ENCODE assay signal across 23 cellular contexts in genomic region chr7:25294624-25295023, GRCh38.
DNase-seq lines count a peak whose midpoint lies in the region; ATAC-seq, FAIRE-seq and TF ChIP-seq lines count a peak whose summit lies in the region.
"Had no signal": no experiment of that assay in that cellular context is flagged by ENCODE, and none has a peak within 500 bp of the region (broad histone marks: within the 10 kb centered on the region; RNA-seq: fewer than 3 reads in every experiment).

No MANE protein-coding gene starts in this region.

- CTCF ChIA-PET in HepG2 (lab: Yijun Ruan, JAX; ENCODE audit: low intra/inter-chr PET ratio, low total read pairs): no interaction called here
- CTCF ChIA-PET in K562 (lab: Yijun Ruan, JAX; ENCODE audit: low intra/inter-chr PET ratio): no interaction called here

- H2AFZ ChIP-seq in HepG2 (ENCODE audit: low read length) (no peak overlapping the region), K562 (ENCODE audit: low read depth, low read length) (no peak overlapping the region)
- H2AFZ ChIP-seq: GM23338 had no signal

- FAIRE-seq in HepG2 (lab: Jason Lieb, UNC): no peak
- FAIRE-seq in K562 (lab: Jason Lieb, UNC): no peak
- FAIRE-seq: A204.1, D721Med, GM12891, GM18507 had no signal

- TF ChIP-seq RAD21 in HepG2 (CRISPR knock-in tag; IDR thresholded peaks at IDR 0.05) (no peak), K562 (CRISPR knock-in tag; conservative IDR thresholded peaks at IDR 0.05 in 1 of 2, IDR thresholded peaks at IDR 0.05 in 1 of 2) (no peak)

- 47% methylated on average over 3 of the region's 3 CpGs for WGBS in HepG2 (ENCODE audit: low lambda C conversion rate)
- 60% methylated on average over 3 of the region's 3 CpGs for WGBS in right lobe of liver (ENCODE audit: insufficient coverage, low coverage, low lambda C conversion rate, missing lambda C conversion rate)
- 0% methylated on average over 3 of the region's 3 CpGs for WGBS in K562 (ENCODE audit: insufficient coverage, low coverage, missing lambda C conversion rate)

- BruUV-seq in HepG2 (replicated peaks; lab: Mats Ljungman, UMichigan) (no TSS peak), K562 (replicated peaks; lab: Mats Ljungman, UMichigan) (no TSS peak)

- H3K9ac ChIP-seq in HepG2 (ENCODE audit: insufficient read depth, low read depth, low read length) (no peak overlapping the region), K562 (ENCODE audit: insufficient read depth in 1 of 2, low read depth in 2 of 2, low read length in 2 of 2) (no peak overlapping the region)
- H3K9ac ChIP-seq: BLaER1 treated with 17β-estradiol and CSF1 and Interleukin-3, amounts not matched to agents 10 nM and 100 nM had no signal

- POLR2A ChIA-PET in HepG2 (lab: Yijun Ruan, JAX): no interaction called here
- POLR2A ChIA-PET in K562 (lab: Yijun Ruan, JAX): interaction anchor here (0.9 kb wide), 1 partner anchor 11 kb away, joined by 3 read pairs; no protein-coding TSS in a partner anchor

- no peaks in the 10 kb centered on the region for H3K9me3 ChIP-seq in HepG2 (ENCODE audit: low read length)
- H3K9me3 ChIP-seq in right lobe of liver: no peaks in the 10 kb centered on the region
- H3K9me3 ChIP-seq in K562 (replicated peaks; ENCODE audit: control insufficient read depth, insufficient read depth, low read depth, low read length): no peaks in the 10 kb centered on the region
- H3K9me3 ChIP-seq in left ventricle myocardium inferior (replicated peaks): no peaks in the 10 kb centered on the region
- H3K9me3 ChIP-seq: BE2C had no signal

- in situ Hi-C loops in HepG2 (cut with HindIII; ENCODE audit: extremely low pct_ligation_motif_present, low pct_unique_long_range_greater_than_20kb): no loop called here
- in situ Hi-C loops in K562 (cut with MboI): no loop called here

- H3K27me3 ChIP-seq in HepG2 (ENCODE audit: control insufficient read depth in 1 of 2, insufficient read depth in 2 of 2, low read length in 2 of 2) (peaks cover 0 to 2% of the 10 kb centered on the region in 2 experiments; a peak in 2 of 5 replicates), right lobe of liver (no peaks in the 10 kb centered on the region), K562 (ENCODE audit: control insufficient read depth in 2 of 2, insufficient read depth in 2 of 2, low read length in 2 of 2) (peaks cover 13 to 18% of the 10 kb centered on the region in 2 experiments; a peak in 3 of 5 replicates), left ventricle myocardium inferior (ENCODE audit: low read depth) (no peaks in the 10 kb centered on the region)
- H3K27me3 ChIP-seq: BLaER1 treated with 17β-estradiol and CSF1 and Interleukin-3, amounts not matched to agents 10 nM and 100 nM had no signal

- H4K20me1 ChIP-seq in HepG2 (ENCODE audit: insufficient read depth, low read length) (no peaks in the 10 kb centered on the region), K562 (replicated peaks; ENCODE audit: control insufficient read depth, insufficient read depth, low read length) (no peaks in the 10 kb centered on the region)
- H4K20me1 ChIP-seq: BLaER1 treated with 17β-estradiol and CSF1 and Interleukin-3, amounts not matched to agents 10 nM and 100 nM had no signal

- H3K9me1 ChIP-seq in K562 (ENCODE audit: control insufficient read depth, insufficient read depth, low read length): no peaks in the 10 kb centered on the region

- TF ChIP-seq EP300 in HepG2 (IDR thresholded peaks at IDR 0.05; ENCODE audit: low read depth in 2 of 2, low read length in 2 of 2) (no peak), HepG2 (CRISPR knock-in tag; IDR thresholded peaks at IDR 0.05; ENCODE audit: borderline replicate concordance) (no peak), K562 (IDR thresholded peaks at IDR 0.05; ENCODE audit: low read length) (no peak)

- H3K4me1 ChIP-seq in HepG2 (ENCODE audit: insufficient read depth, low read length) (no peaks in the 10 kb centered on the region), right lobe of liver (no peaks in the 10 kb centered on the region), K562 (replicated peaks in 1 of 2; ENCODE audit: control insufficient read depth in 2 of 2, insufficient read depth in 2 of 2, low read length in 2 of 2) (no peaks in the 10 kb centered on the region), left ventricle myocardium inferior (no peaks in the 10 kb centered on the region)
- H3K4me1 ChIP-seq: BE2C; BLaER1 treated with 17β-estradiol and CSF1 and Interleukin-3, amounts not matched to agents 10 nM and 100 nM had no signal

- TF ChIP-seq CTCF in HepG2 (CRISPR knock-in tag; IDR thresholded peaks at IDR 0.05) (no peak), right lobe of liver (IDR thresholded peaks at IDR 0.05) (no peak), K562 (IDR thresholded peaks at IDR 0.05 in 2 of 3, conservative IDR thresholded peaks at IDR 0.05 in 1 of 3; ENCODE audit: insufficient read depth in 2 of 3, low read depth in 1 of 3, low read length in 3 of 3) (no peak), left ventricle myocardium inferior (IDR thresholded peaks at IDR 0.05; ENCODE audit: borderline replicate concordance) (no peak)

- H3K4me2 ChIP-seq in HepG2 (ENCODE audit: low read depth, low read length) (no peak overlapping the region), K562 (ENCODE audit: insufficient read depth, low read length) (no peak overlapping the region)
- H3K4me2 ChIP-seq: BLaER1 treated with 17β-estradiol and CSF1 and Interleukin-3, amounts not matched to agents 10 nM and 100 nM; GM23338 had no signal

- ATAC-seq in HepG2 (no peak), right lobe of liver (no peak), K562 (no peak), left colon (peak; percentile 35), HG03460 (IDR thresholded peaks at IDR 0.05; ENCODE audit: unreplicated experiment) (no peak)
- ATAC-seq: GM23338, HCT116 had no signal

- H3K79me2 ChIP-seq in HepG2 (ENCODE audit: insufficient read depth, low read length) (no peaks in the 10 kb centered on the region), K562 (ENCODE audit: control insufficient read depth, insufficient read depth, low read length) (no peaks in the 10 kb centered on the region)

- H3K36me3 ChIP-seq in HepG2 (replicated peaks in 1 of 2; ENCODE audit: control insufficient read depth in 1 of 2, insufficient read depth in 2 of 2, low read length in 2 of 2) (no peaks in the 10 kb centered on the region), right lobe of liver (no peaks in the 10 kb centered on the region), K562 (ENCODE audit: control insufficient read depth, insufficient read depth, low read length) (no peaks in the 10 kb centered on the region), left ventricle myocardium inferior (no peaks in the 10 kb centered on the region)
- H3K36me3 ChIP-seq: BE2C; BLaER1 treated with 17β-estradiol and CSF1 and Interleukin-3, amounts not matched to agents 10 nM and 100 nM had no signal

- no peak overlapping the region for H3K27ac ChIP-seq in HepG2 (ENCODE audit: extremely low read length, insufficient read depth, low read length)
- no peak overlapping the region for H3K27ac ChIP-seq in right lobe of liver
- H3K27ac ChIP-seq in K562 (ENCODE audit: extremely low read depth, low read depth, low read length): no peak overlapping the region
- no peak overlapping the region for H3K27ac ChIP-seq in left ventricle myocardium inferior (replicated peaks)
- H3K27ac ChIP-seq: 22Rv1; BLaER1 treated with 17β-estradiol and CSF1 and Interleukin-3, amounts not matched to agents 10 nM and 100 nM had no signal

- H3K4me3 ChIP-seq in HepG2 (replicated peaks in 1 of 3; ENCODE audit: insufficient read depth in 1 of 3, low read depth in 2 of 3, low read length in 3 of 3) (no peak overlapping the region), right lobe of liver (no peak overlapping the region), K562 (no peak overlapping the region), left ventricle myocardium inferior (no peak overlapping the region)
- H3K4me3 ChIP-seq: BLaER1 treated with 17β-estradiol and CSF1 and Interleukin-3, amounts not matched to agents 10 nM and 100 nM; GM23338 had no signal

- TF ChIP-seq POLR2A in HepG2 (IDR thresholded peaks at IDR 0.05; ENCODE audit: insufficient read depth in 1 of 2, low read depth in 2 of 2, low read length in 2 of 2) (no peak), right lobe of liver (IDR thresholded peaks at IDR 0.05) (no peak), K562 (conservative IDR thresholded peaks at IDR 0.05) (no peak)

- DNase-seq in HepG2 (ENCODE audit: low spot score): no peak
- no peak for DNase-seq in right lobe of liver
- no peak for DNase-seq in K562 (ENCODE audit: extremely low read depth in 1 of 4, low spot score in 3 of 4)
- DNase-seq in left colon: no peak
- DNase-seq in left ventricle myocardium inferior: no peak
- DNase-seq: AML-193; BE2C; CD4-positive, alpha-beta T cell; CD8-positive, alpha-beta memory T cell; DMS 273 treated with DMSO at 0.1 percent for 48 hours; DMS79; EL; GDM1; H9 had no signal

- intact Hi-C loops in HepG2 (cut with micrococcal nuclease; ENCODE audit: unreplicated experiment): no loop called here
- intact Hi-C loops in right lobe of liver (cut with DNase I): no loop called here
- intact Hi-C loops in K562 (cut with micrococcal nuclease): no loop called here
- intact Hi-C loops in left colon (cut with DNase I, micrococcal nuclease): no loop called here
- intact Hi-C loops in left ventricle myocardium inferior (cut with micrococcal nuclease): no loop called here

TF ChIP-seq in HepG2, 621 proteins besides CTCF, POLR2A, EP300 and RAD21 (continues in another document):
- TF ChIP-seq TEAD2 (CRISPR knock-in tag; IDR thresholded peaks at IDR 0.05): no peak

TF ChIP-seq in K562, 482 proteins besides CTCF, POLR2A, EP300 and RAD21 (continues in another document):
- no peak for TF ChIP-seq ZC3H4 (CRISPR knock-in tag; IDR thresholded peaks at IDR 0.05; ENCODE audit: borderline replicate concordance)
